Comparison of ENCODE assay signal across 8 cellular contexts in genomic region chr19:16076154-16076957, GRCh38. TPM values are rescaled to one million over a fixed set of nuclear protein-coding genes. Genes with fewer than 3 reads are reported as not detected.
A peak's percentile ranks its signal among the peaks of the same experiment; 100 is the strongest.
DNase-seq lines count a peak whose midpoint lies in the region; TF ChIP-seq lines count a peak whose summit lies in the region.

TSS of gene TPM4 (plus strand) at chr19:16076495. CDS start at chr19:16076566, 71 bp downstream.

- peak; percentile 75 for TF ChIP-seq POLR2A in breast epithelium (IDR thresholded peaks at IDR 0.05)

- no peak for TF ChIP-seq CTCF in GM10248 (IDR thresholded peaks at IDR 0.05; ENCODE audit: control extremely low read depth, extremely low read depth, low read depth, missing control alignments)
- TF ChIP-seq CTCF in VCaP (conservative IDR thresholded peaks at IDR 0.05) = no peak
- TF ChIP-seq CTCF in breast epithelium (IDR thresholded peaks at IDR 0.05) = no peak

- H3K4me3 ChIP-seq in breast epithelium (peak within 1 kb of the TSS; percentile 91 to 99 (median 96)), skin epidermis (peak within 1 kb of the TSS; percentile 83 to 98 (median 94))

- no peaks in the 10 kb centered on the region for H3K27me3 ChIP-seq in breast epithelium

- H3K36me3 ChIP-seq in breast epithelium = no peaks in the 10 kb centered on the region

- H3K9me3 ChIP-seq in breast epithelium = no peaks in the 10 kb centered on the region

- CTCF ChIA-PET in GM10248 (lab: Yijun Ruan, JAX) = interaction anchor here (0.8 to 8.3 kb wide), 7 partner anchors 10 to 111 kb away, joined by 3 to 69 read pairs (median 4); no protein-coding TSS in a partner anchor

- peaks cover 0 to 3% of the 10 kb centered on the region in 2 donors for H3K4me1 ChIP-seq in breast epithelium

- peak within 1 kb of the TSS; percentile 81 for H3K27ac ChIP-seq in VCaP
- H3K27ac ChIP-seq in breast epithelium = peak within 1 kb of the TSS; percentile 100
- H3K27ac ChIP-seq in skin epidermis = peak within 1 kb of the TSS; percentile 93 to 100 (median 99)

- intact Hi-C loops in breast epithelium (cut with DNase I; ENCODE audit: low total_unique reads) = loop anchor here (5.0 kb wide), 1 partner anchor 246 kb away; the partner anchor contains the start of gene KLF2

- peak; percentile 90 for DNase-seq in GM10248 (ENCODE audit: extremely low spot score)
- DNase-seq in HCEC 1CT = peak; percentile 96
- DNase-seq in NCI-H1105 (lab: John Stamatoyannopoulos, UW) = peak; percentile 60
- peak; percentile 83 to 93 for DNase-seq in breast epithelium (ENCODE audit: low spot score in 2 of 2)
- DNase-seq in iPS-NIHi11 (ENCODE audit: low spot score) = peak; percentile 92
- no peak for DNase-seq in NCI-H1048 (lab: John Stamatoyannopoulos, UW)

- POLR2A ChIA-PET in GM10248 (lab: Yijun Ruan, JAX) = interaction anchor here (0.9 to 1.1 kb wide), 3 partner anchors 8 to 42 kb away, joined by 3 to 5 read pairs (median 4); no protein-coding TSS in a partner anchor

RNA-seq across cellular contexts. Expression of gene TPM4, which starts in this region (rescaled TPM):
- total RNA-seq in breast epithelium = 100 to 1,000 TPM; 257 to 652 (median 430) TPM
